In the genomic region with DNA sequence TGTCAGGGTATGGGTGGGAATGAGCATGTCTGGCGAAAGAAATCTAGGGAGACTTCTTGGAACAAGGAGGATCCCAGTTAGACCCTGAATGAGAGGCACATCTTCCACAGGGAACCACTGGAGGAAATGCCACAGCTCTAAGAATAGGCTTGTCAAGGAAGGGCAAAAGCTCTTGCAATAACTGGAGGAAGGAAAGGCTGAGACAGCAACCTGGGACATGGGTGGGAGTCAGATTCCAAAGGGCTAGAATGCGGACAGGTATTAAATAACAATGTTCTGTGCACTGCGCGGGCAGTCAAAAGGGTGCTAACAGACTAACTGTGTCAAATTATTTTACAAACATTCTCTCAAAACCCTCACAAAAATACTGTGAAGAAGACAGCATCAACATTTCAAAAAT, we compare ENCODE assay signal across 25 cellular contexts. TPM values are rescaled to one million over a fixed set of nuclear protein-coding genes. Genes with fewer than 3 reads are reported as not detected.
DNase-seq lines count a peak whose midpoint lies in the region; ATAC-seq and TF ChIP-seq lines count a peak whose summit lies in the region.
"Had no signal": no experiment of that assay in that cellular context is flagged by ENCODE, and none has a peak within 500 bp of the region (broad histone marks: within the 10 kb centered on the region; RNA-seq: fewer than 3 reads in every experiment).

No MANE protein-coding gene starts in this region.

- H3K27me3 Mint-ChIP-seq in activated naive CD4-positive, alpha-beta T cell treated with anti-CD3 and anti-CD28 coated beads, Interleukin-2, amount 50 U/mL, for 24 hours, result no peaks in the 10 kb centered on the region
- H3K27me3 Mint-ChIP-seq in naive thymus-derived CD8-positive, alpha-beta T cell, result no peaks in the 10 kb centered on the region
- no peaks in the 10 kb centered on the region for H3K27me3 Mint-ChIP-seq in natural killer cell treated with Interleukin-12 subunit alpha and Interleukin-12 subunit beta and Interleukin-15 and Interleukin-18, amount 100 ng/mL, for 72 hours
- H3K27me3 Mint-ChIP-seq: activated CD4-positive, alpha-beta T cell treated with anti-CD3 and anti-CD28 coated beads, Interleukin-2, amount 10 ng/mL, durations not matched to agents 7 days and 5 days; IgD-negative memory B cell had no signal

- no peak overlapping the region for H3K4me3 ChIP-seq in BLaER1 treated with 17β-estradiol and CSF1 and Interleukin-3, amounts not matched to agents 10 nM and 100 nM
- H3K4me3 ChIP-seq in brain microvascular endothelial cell (ENCODE audit: low read depth, low read length), result no peak overlapping the region
- H3K4me3 ChIP-seq: lower lobe of right lung, prostate gland, tibial artery had no signal

- TF ChIP-seq CTCF in brain microvascular endothelial cell (IDR thresholded peaks at IDR 0.05; ENCODE audit: low read depth, low read length, missing control alignments), result no peak

- peak overlapping the region in 2 of 11 experiments; percentile 6 to 42; a peak in 2 of 22 replicates for H3K27ac ChIP-seq in BLaER1 treated with 17β-estradiol and CSF1 and Interleukin-3, amounts not matched to agents 10 nM and 100 nM
- H3K27ac ChIP-seq in angular gyrus (ENCODE audit: low read depth, low read length), result peak overlapping the region; percentile 37
- H3K27ac ChIP-seq in brain microvascular endothelial cell, result no peak overlapping the region
- H3K27ac ChIP-seq: lower lobe of right lung, neutrophil, prostate gland, tibial artery, VCaP had no signal

- ATAC-seq in naive thymus-derived CD8-positive, alpha-beta T cell, result no peak
- ATAC-seq in natural killer cell treated with Interleukin-12 subunit alpha and Interleukin-12 subunit beta and Interleukin-15 and Interleukin-18, amount 100 ng/mL, for 72 hours, result no peak
- ATAC-seq: activated T-cell treated with anti-CD3 and anti-CD28 coated beads, Interleukin-2, amount 50 U/mL, for 4 hours; stimulated activated naive CD8-positive, alpha-beta T cell treated with anti-CD3 and anti-CD28 coated beads, Interleukin-15, Interleukin-2, amounts not matched to agents 100 U/mL and 50 U/mL, for 24 hours had no signal

- H3K36me3 Mint-ChIP-seq in activated naive CD4-positive, alpha-beta T cell treated with anti-CD3 and anti-CD28 coated beads, Interleukin-2, amount 50 U/mL, for 24 hours, result peaks cover 42% of the 10 kb centered on the region
- H3K36me3 Mint-ChIP-seq in naive thymus-derived CD8-positive, alpha-beta T cell, result peaks cover 32 to 65% (median 35%) of the 10 kb centered on the region in 3 donors
- peaks cover 37% of the 10 kb centered on the region for H3K36me3 Mint-ChIP-seq in natural killer cell treated with Interleukin-12 subunit alpha and Interleukin-12 subunit beta and Interleukin-15 and Interleukin-18, amount 100 ng/mL, for 72 hours

- H3K27me3 ChIP-seq in BLaER1 treated with 17β-estradiol and CSF1 and Interleukin-3, amounts not matched to agents 10 nM and 100 nM, result no peaks in the 10 kb centered on the region
- no peaks in the 10 kb centered on the region for H3K27me3 ChIP-seq in brain microvascular endothelial cell (replicated peaks)
- H3K27me3 ChIP-seq: neutrophil, tibial artery had no signal

- peak overlapping the region; percentile 54 to 95 (median 89) for H3K4me2 ChIP-seq in BLaER1 treated with 17β-estradiol and CSF1 and Interleukin-3, amounts not matched to agents 10 nM and 100 nM

- in situ Hi-C loops in brain microvascular endothelial cell (cut with HindIII; ENCODE audit: low pct_ligation_motif_present, low sequenced_read_pairs), result loop anchor here (25.0 kb wide), 1 partner anchor 249 kb away; no protein-coding TSS in a partner anchor

- H3K27ac Mint-ChIP-seq in activated naive CD4-positive, alpha-beta T cell treated with anti-CD3 and anti-CD28 coated beads, Interleukin-2, amount 50 U/mL, for 24 hours, result peak overlapping the region; percentile 15
- peak overlapping the region in 5 of 10 donors; percentile 25 to 70 (median 51) for H3K27ac Mint-ChIP-seq in naive thymus-derived CD8-positive, alpha-beta T cell
- H3K27ac Mint-ChIP-seq in natural killer cell treated with Interleukin-12 subunit alpha and Interleukin-12 subunit beta and Interleukin-15 and Interleukin-18, amount 100 ng/mL, for 72 hours, result no peak overlapping the region
- H3K27ac Mint-ChIP-seq: activated CD4-positive, alpha-beta T cell treated with anti-CD3 and anti-CD28 coated beads, Interleukin-2, amount 10 ng/mL, durations not matched to agents 7 days and 5 days; activated naive CD4-positive, alpha-beta T cell treated with anti-CD3 and anti-CD28 coated beads for 36 hours had no signal

- POLR2A ChIA-PET in naive thymus-derived CD8-positive, alpha-beta T cell (lab: Charles Lee), result no interaction called here

- H3K9me3 ChIP-seq in BLaER1 treated with 17β-estradiol and CSF1 and Interleukin-3, amounts not matched to agents 10 nM and 100 nM (replicated peaks in 1 of 11), result peaks cover 17 to 32% (median 30%) of the 10 kb centered on the region in 11 experiments
- H3K9me3 ChIP-seq: lower lobe of right lung, neutrophil, prostate gland had no signal

- DNase-seq in activated naive CD4-positive, alpha-beta T cell treated with anti-CD3 and anti-CD28 coated beads, Interleukin-2, amount 50 U/mL, for 16 hours, result no peak
- no peak for DNase-seq in naive thymus-derived CD8-positive, alpha-beta T cell
- no peak for DNase-seq in natural killer cell treated with Interleukin-12 subunit alpha and Interleukin-12 subunit beta and Interleukin-15 and Interleukin-18, amount 100 ng/mL, for 72 hours (ENCODE audit: low spot score)
- DNase-seq in brain microvascular endothelial cell, result no peak
- DNase-seq in medulla oblongata (ENCODE audit: extremely low spot score), result no peak
- DNase-seq: activated CD4-positive, alpha-beta T cell treated with anti-CD3 and anti-CD28 coated beads, Interleukin-2, amount 10 ng/mL, durations not matched to agents 7 days and 5 days; activated T-cell treated with anti-CD3 and anti-CD28 coated beads, Interleukin-2, amount 50 U/mL, for 4 hours; lower lobe of right lung; NCI-H1105 treated with DMSO at 0.1 percent for 48 hours; NCI-H1930; NCI-H524 treated with DMSO at 0.1 percent for 48 hours; SHP77 treated with DMSO at 0.1 percent for 48 hours; stimulated activated naive CD8-positive, alpha-beta T cell treated with anti-CD3 and anti-CD28 coated beads, Interleukin-15, Interleukin-2, amounts not matched to agents 100 U/mL and 50 U/mL, for 24 hours; T-helper 9 cell; tibial artery had no signal

- peaks cover 51 to 61% (median 55%) of the 10 kb centered on the region in 10 experiments for H3K4me1 ChIP-seq in BLaER1 treated with 17β-estradiol and CSF1 and Interleukin-3, amounts not matched to agents 10 nM and 100 nM

- peak overlapping the region; percentile 53 for H3K4me3 Mint-ChIP-seq in activated naive CD4-positive, alpha-beta T cell treated with anti-CD3 and anti-CD28 coated beads, Interleukin-2, amount 50 U/mL, for 24 hours
- H3K4me3 Mint-ChIP-seq in naive thymus-derived CD8-positive, alpha-beta T cell, result peak overlapping the region in 8 of 10 donors; percentile 4 to 89 (median 58)
- H3K4me3 Mint-ChIP-seq in natural killer cell treated with Interleukin-12 subunit alpha and Interleukin-12 subunit beta and Interleukin-15 and Interleukin-18, amount 100 ng/mL, for 72 hours, result no peak overlapping the region
- H3K4me3 Mint-ChIP-seq: activated CD4-positive, alpha-beta T cell treated with anti-CD3 and anti-CD28 coated beads, Interleukin-2, amount 10 ng/mL, durations not matched to agents 7 days and 5 days; activated naive CD4-positive, alpha-beta T cell treated with anti-CD3 and anti-CD28 coated beads for 36 hours had no signal

- H4K20me1 ChIP-seq in BLaER1 treated with 17β-estradiol and CSF1 and Interleukin-3, amounts not matched to agents 10 nM and 100 nM, result peaks cover 0 to 34% (median 0%) of the 10 kb centered on the region in 11 experiments; a peak in 8 of 22 replicates

- peaks cover 37 to 64% (median 52%) of the 10 kb centered on the region in 11 experiments for H3K36me3 ChIP-seq in BLaER1 treated with 17β-estradiol and CSF1 and Interleukin-3, amounts not matched to agents 10 nM and 100 nM
- peaks cover 40% of the 10 kb centered on the region for H3K36me3 ChIP-seq in brain microvascular endothelial cell (replicated peaks)

- H3K9ac ChIP-seq in BLaER1 treated with 17β-estradiol and CSF1 and Interleukin-3, amounts not matched to agents 10 nM and 100 nM, result no peak overlapping the region

- H3K4me1 Mint-ChIP-seq in activated naive CD4-positive, alpha-beta T cell treated with anti-CD3 and anti-CD28 coated beads, Interleukin-2, amount 50 U/mL, for 24 hours, result peaks cover 90% of the 10 kb centered on the region
- H3K4me1 Mint-ChIP-seq in naive thymus-derived CD8-positive, alpha-beta T cell, result peaks cover 46 to 81% (median 79%) of the 10 kb centered on the region in 4 donors
- H3K4me1 Mint-ChIP-seq in natural killer cell treated with Interleukin-12 subunit alpha and Interleukin-12 subunit beta and Interleukin-15 and Interleukin-18, amount 100 ng/mL, for 72 hours (ENCODE audit: low read depth in 2 of 2), result peaks cover 38 to 51% of the 10 kb centered on the region in 2 donors

- H3K9me3 Mint-ChIP-seq in activated naive CD4-positive, alpha-beta T cell treated with anti-CD3 and anti-CD28 coated beads, Interleukin-2, amount 50 U/mL, for 24 hours, result no peaks in the 10 kb centered on the region
- H3K9me3 Mint-ChIP-seq in naive thymus-derived CD8-positive, alpha-beta T cell, result peaks cover 0 to 18% (median 11%) of the 10 kb centered on the region in 9 donors
- H3K9me3 Mint-ChIP-seq in natural killer cell treated with Interleukin-12 subunit alpha and Interleukin-12 subunit beta and Interleukin-15 and Interleukin-18, amount 100 ng/mL, for 72 hours, result no peaks in the 10 kb centered on the region

RNA-seq across cellular contexts. Expression of gene NUDCD3, which starts 4.5 kb away (rescaled TPM):
- 100 to 1,000 TPM; 111 to 118 TPM for total RNA-seq in naive thymus-derived CD8-positive, alpha-beta T cell
- polyA plus RNA-seq in naive thymus-derived CD8-positive, alpha-beta T cell, result 10 to 100 TPM; 54.6 to 69.4 (median 59.6) TPM
- total RNA-seq in natural killer cell treated with Interleukin-12 subunit alpha and Interleukin-12 subunit beta and Interleukin-15 and Interleukin-18, amount 100 ng/mL, for 72 hours, result 100 to 1,000 TPM in 1 of 2 donors, 10 to 100 TPM in 1; 70.8 to 108 TPM

RNA-seq across cellular contexts. Expression of gene NPC1L1, which starts 55.1 kb away (rescaled TPM):
- under 1 TPM; 0.13 to 0.16 TPM for total RNA-seq in naive thymus-derived CD8-positive, alpha-beta T cell
- not detected for polyA plus RNA-seq in naive thymus-derived CD8-positive, alpha-beta T cell
- under 1 TPM in 1 of 2 donors, not detected in 1; 0.12 TPM for total RNA-seq in natural killer cell treated with Interleukin-12 subunit alpha and Interleukin-12 subunit beta and Interleukin-15 and Interleukin-18, amount 100 ng/mL, for 72 hours
- total RNA-seq: A172; activated CD4-positive, alpha-beta T cell treated with anti-CD3 and anti-CD28 coated beads, Interleukin-2, amount 10 ng/mL, durations not matched to agents 7 days and 5 days; activated naive CD4-positive, alpha-beta T cell treated with anti-CD3 and anti-CD28 coated beads for 36 hours; cerebellum had no signal
- polyA plus RNA-seq: IgD-negative memory B cell had no signal
